Comparison of ENCODE assay signal across 8 cellular contexts in genomic region chr1:113389953-113390834, GRCh38. TPM values are rescaled to one million over a fixed set of nuclear protein-coding genes. Genes with fewer than 3 reads are reported as not detected.
DNase-seq lines count a peak whose midpoint lies in the region; ATAC-seq and TF ChIP-seq lines count a peak whose summit lies in the region.

Gene MAGI3 (plus strand): TSS chr1:113390515. CDS start chr1:113391034, 519 bp downstream.

- H3K4me1 Mint-ChIP-seq in dendritic cell treated with granulocyte-macrophage colony-stimulating factor and Interleukin-4, amounts not matched to agents 40 ng/mL and 50 ng/mL, for 4 days (ENCODE audit: low read depth), result peaks cover 24% of the 10 kb centered on the region

- H3K27ac ChIP-seq in left lung, result peak within 1 kb of the TSS; percentile 87 to 90

- H3K4me1 ChIP-seq in BE2C (no peaks in the 10 kb centered on the region), left lung (peaks cover 7 to 29% of the 10 kb centered on the region in 2 donors)

- H3K9me3 Mint-ChIP-seq in dendritic cell treated with granulocyte-macrophage colony-stimulating factor and Interleukin-4, amounts not matched to agents 40 ng/mL and 50 ng/mL, for 4 days, result no peaks in the 10 kb centered on the region

- DNase-seq in BE2C (peak; percentile 99), NCI-H526 treated with DMSO at 0.1 percent for 48 hours (lab: John Stamatoyannopoulos, UW) (peak; percentile 97), left lung (peak; percentile 97)
- DNase-seq in activated CD4-positive, alpha-beta T cell treated with anti-CD3 and anti-CD28 coated beads, Interleukin-2, amount 50 U/mL, for 24 hours (ENCODE audit: low read depth in 1 of 2, low spot score in 1 of 2), result peak; percentile 86 to 92
- peak; percentile 90 for DNase-seq in stimulated activated CD4-positive, alpha-beta T cell treated with anti-CD3 and anti-CD28 coated beads, Interleukin-2, amount 100 ng/mL, for 4 hours (ENCODE audit: low read depth)

- H3K27ac Mint-ChIP-seq in dendritic cell treated with granulocyte-macrophage colony-stimulating factor and Interleukin-4, amounts not matched to agents 40 ng/mL and 50 ng/mL, for 4 days, result peak within 1 kb of the TSS; percentile 85

- no peak for TF ChIP-seq CTCF in BE2C (IDR thresholded peaks at IDR 0.05; ENCODE audit: low read depth, low read length)
- no peak for TF ChIP-seq CTCF in left lung (IDR thresholded peaks at IDR 0.05)

- H3K36me3 ChIP-seq in BE2C (no peaks in the 10 kb centered on the region), left lung (no peaks in the 10 kb centered on the region)

- ATAC-seq in GM19328 (IDR thresholded peaks at IDR 0.05; ENCODE audit: unreplicated experiment), result peak; percentile 100
- ATAC-seq in HG03469 (IDR thresholded peaks at IDR 0.05; ENCODE audit: unreplicated experiment), result peak; percentile 98
- peak; percentile 87 for ATAC-seq in left lung

- H3K27me3 ChIP-seq in BE2C (no peaks in the 10 kb centered on the region), left lung (peaks cover 0 to 55% of the 10 kb centered on the region in 2 donors)

- H3K4me3 ChIP-seq in BE2C (ENCODE audit: low read depth, low read length) (peak within 1 kb of the TSS; percentile 92), left lung (peak within 1 kb of the TSS; percentile 87 to 91)

- H3K9me3 ChIP-seq in BE2C, result no peaks in the 10 kb centered on the region
- H3K9me3 ChIP-seq in left lung, result no peaks in the 10 kb centered on the region

- peak within 1 kb of the TSS; percentile 94 for H3K4me3 Mint-ChIP-seq in dendritic cell treated with granulocyte-macrophage colony-stimulating factor and Interleukin-4, amounts not matched to agents 40 ng/mL and 50 ng/mL, for 4 days

- peaks cover 52% of the 10 kb centered on the region for H3K27me3 Mint-ChIP-seq in dendritic cell treated with granulocyte-macrophage colony-stimulating factor and Interleukin-4, amounts not matched to agents 40 ng/mL and 50 ng/mL, for 4 days

- H3K36me3 Mint-ChIP-seq in dendritic cell treated with granulocyte-macrophage colony-stimulating factor and Interleukin-4, amounts not matched to agents 40 ng/mL and 50 ng/mL, for 4 days (ENCODE audit: low read depth), result peaks cover 10% of the 10 kb centered on the region

- intact Hi-C loops in dendritic cell treated with granulocyte-macrophage colony-stimulating factor and Interleukin-4, amounts not matched to agents 40 ng/mL and 50 ng/mL, for 4 days (cut with micrococcal nuclease), result loop anchor here (5.0 to 10.0 kb wide), 2 partner anchors 287 to 675 kb away; partner anchors contain the start of gene PPM1J
- intact Hi-C loops in left lung (cut with DNase I), result no loop called here

RNA-seq across cellular contexts. Expression of gene MAGI3, which starts in this region (rescaled TPM):
- 4.7 TPM for polyA plus RNA-seq in BE2C (2012; ENCODE audit: insufficient read depth, insufficient read length, low read depth)
- total RNA-seq in left lung, result 10 to 100 TPM; 42.0 to 62.2 TPM

Comparison
In these comparisons a context has a peak if more than half of its experiments do, and no peak if none do; other contexts are left out.
1. Peak in every context shown above with its lines: DNase-seq, ATAC-seq, H3K4me3 ChIP-seq and H3K27ac ChIP-seq.